ENCODE assay signal across 8 cellular contexts in genomic region chr1:182839209-182840065, GRCh38. TPM values are rescaled to one million over a fixed set of nuclear protein-coding genes. Genes with fewer than 3 reads are reported as not detected.
DNase-seq lines count a peak whose midpoint lies in the region; ATAC-seq and TF ChIP-seq lines count a peak whose summit lies in the region.

Gene DHX9 (plus strand): TSS chr1:182839347. CDS start chr1:182842567, 3,220 bp downstream.

- peaks cover 27% of the 10 kb centered on the region for H3K4me1 ChIP-seq in DOHH2 (ENCODE audit: control insufficient read depth, low read length)
- peaks cover 21% of the 10 kb centered on the region for H3K4me1 ChIP-seq in GM23248 (ENCODE audit: insufficient read depth)
- H3K4me1 ChIP-seq in naive thymus-derived CD4-positive, alpha-beta T cell (ENCODE audit: control insufficient read depth in 2 of 2, insufficient read depth in 2 of 2, low read length in 2 of 2) = peaks cover 22 to 33% of the 10 kb centered on the region in 2 donors

- TF ChIP-seq CTCF in DOHH2 (IDR thresholded peaks at IDR 0.05; ENCODE audit: low read depth, low read length, poor library complexity, severe bottlenecking) = peak; percentile 32

- H3K27me3 Mint-ChIP-seq in activated T-helper 1 cell treated with anti-CD3 and anti-CD28 coated beads, Interleukin-12 subunit alpha, Interleukin-12 subunit beta, Interleukin-2, Interleukin-4 antibody, amounts not matched to agents 30 ng/mL and 10 ng/mL and 1 ng/mL, durations not matched to agents 14 hours and 24 hours and 36 hours (ENCODE audit: insufficient read depth) = peaks cover 3% of the 10 kb centered on the region
- H3K27me3 Mint-ChIP-seq in naive thymus-derived CD4-positive, alpha-beta T cell = peaks cover 0 to 9% (median 0%) of the 10 kb centered on the region in 5 donors
- H3K27me3 Mint-ChIP-seq in stimulated activated naive B cell treated with anti-CD40 and anti-IgM and Interleukin-4, amounts not matched to agents 10 μg/mL and 1 μg/mL and 100 μg/mL, for 72 hours = no peaks in the 10 kb centered on the region

- WGBS in GM23248 (ENCODE audit: low coverage in 1 of 2, low lambda C conversion rate in 2 of 2, missing lambda C conversion rate in 2 of 2), 2 experiments = 1% methylated on average over 52 to 87 of the region's 92 CpGs

- H3K9me3 ChIP-seq in DOHH2 (ENCODE audit: control insufficient read depth, insufficient read depth, low read length) (no peaks in the 10 kb centered on the region), GM23248 (ENCODE audit: low read depth) (no peaks in the 10 kb centered on the region)
- no peaks in the 10 kb centered on the region for H3K9me3 ChIP-seq in naive thymus-derived CD4-positive, alpha-beta T cell (ENCODE audit: control insufficient read depth in 2 of 3, low read length in 3 of 3)

- H3K27ac Mint-ChIP-seq in activated T-helper 1 cell treated with anti-CD3 and anti-CD28 coated beads, Interleukin-12 subunit alpha, Interleukin-12 subunit beta, Interleukin-2, Interleukin-4 antibody, amounts not matched to agents 30 ng/mL and 10 ng/mL and 1 ng/mL, durations not matched to agents 14 hours and 24 hours and 36 hours = peak within 1 kb of the TSS; percentile 98
- H3K27ac Mint-ChIP-seq in naive thymus-derived CD4-positive, alpha-beta T cell = peak within 1 kb of the TSS; percentile 92 to 100 (median 98)
- H3K27ac Mint-ChIP-seq in stimulated activated naive B cell treated with anti-CD40 and anti-IgM and Interleukin-4, amounts not matched to agents 10 μg/mL and 1 μg/mL and 100 μg/mL, for 72 hours = peak within 1 kb of the TSS; percentile 98

- H3K79me2 ChIP-seq in DOHH2 (ENCODE audit: control insufficient read depth, low read length) (peaks cover 53% of the 10 kb centered on the region), GM23248 (ENCODE audit: insufficient read depth) (peaks cover 49% of the 10 kb centered on the region)

- H3K27ac ChIP-seq in DOHH2 (ENCODE audit: low read depth, low read length) (peak within 1 kb of the TSS; percentile 86), GM23248 (peak within 1 kb of the TSS; percentile 90)
- H3K27ac ChIP-seq in naive thymus-derived CD4-positive, alpha-beta T cell (ENCODE audit: low read depth, low read length) = peak within 1 kb of the TSS; percentile 84

- H3F3A ChIP-seq in DOHH2 (ENCODE audit: control insufficient read depth, insufficient read depth) (0 out of 2 replicates have a peak, but pooled peaks cover 4% of the 10 kb centered on the region), GM23248 (ENCODE audit: insufficient read depth) (peaks cover 28% of the 10 kb centered on the region)

- H3K4me3 ChIP-seq in DOHH2 (ENCODE audit: low read length) (peak within 1 kb of the TSS; percentile 82), GM23248 (peak within 1 kb of the TSS; percentile 93)
- peak within 1 kb of the TSS; percentile 99 for H3K4me3 ChIP-seq in naive thymus-derived CD4-positive, alpha-beta T cell (ENCODE audit: low read length)

- POLR2A ChIA-PET in naive thymus-derived CD4-positive, alpha-beta T cell (lab: Charles Lee) = interaction anchor here (0.7 to 2.0 kb wide), 7 partner anchors 9 to 251 kb away, joined by 3 to 9 read pairs (median 3); partner anchors contain the start of genes NPL and RNASEL

- H3K9ac ChIP-seq in GM23248 = peak within 1 kb of the TSS; percentile 87

- H3K4me3 Mint-ChIP-seq in activated T-helper 1 cell treated with anti-CD3 and anti-CD28 coated beads, Interleukin-12 subunit alpha, Interleukin-12 subunit beta, Interleukin-2, Interleukin-4 antibody, amounts not matched to agents 30 ng/mL and 10 ng/mL and 1 ng/mL, durations not matched to agents 14 hours and 24 hours and 36 hours = peak within 1 kb of the TSS; percentile 94
- peak within 1 kb of the TSS; percentile 91 to 100 (median 98) for H3K4me3 Mint-ChIP-seq in naive thymus-derived CD4-positive, alpha-beta T cell
- peak within 1 kb of the TSS; percentile 98 to 99 for H3K4me3 Mint-ChIP-seq in stimulated activated naive B cell treated with anti-CD40 and anti-IgM and Interleukin-4, amounts not matched to agents 10 μg/mL and 1 μg/mL and 100 μg/mL, for 72 hours

- in situ Hi-C loops in GM23248 (cut with MboI) = no loop called here

- H3K36me3 ChIP-seq in DOHH2 (ENCODE audit: control insufficient read depth, low read length) (peaks cover 49% of the 10 kb centered on the region), GM23248 (ENCODE audit: low read depth) (peaks cover 15% of the 10 kb centered on the region)
- H3K36me3 ChIP-seq in naive thymus-derived CD4-positive, alpha-beta T cell (ENCODE audit: control insufficient read depth in 2 of 3, insufficient read depth in 3 of 3, low read length in 3 of 3) = peaks cover 0 to 9% (median 0%) of the 10 kb centered on the region in 3 experiments

- peak within 1 kb of the TSS; percentile 83 for H2AFZ ChIP-seq in GM23248

- peaks cover 36% of the 10 kb centered on the region for H3K36me3 Mint-ChIP-seq in activated T-helper 1 cell treated with anti-CD3 and anti-CD28 coated beads, Interleukin-12 subunit alpha, Interleukin-12 subunit beta, Interleukin-2, Interleukin-4 antibody, amounts not matched to agents 30 ng/mL and 10 ng/mL and 1 ng/mL, durations not matched to agents 14 hours and 24 hours and 36 hours (ENCODE audit: low read depth)
- peaks cover 6 to 27% (median 24%) of the 10 kb centered on the region in 5 donors for H3K36me3 Mint-ChIP-seq in naive thymus-derived CD4-positive, alpha-beta T cell
- H3K36me3 Mint-ChIP-seq in stimulated activated naive B cell treated with anti-CD40 and anti-IgM and Interleukin-4, amounts not matched to agents 10 μg/mL and 1 μg/mL and 100 μg/mL, for 72 hours = peaks cover 17 to 31% of the 10 kb centered on the region in 2 donors

- DNase-seq in GM23248 (peak; percentile 96), Kasumi-1 (lab: John Stamatoyannopoulos, UW) (peak; percentile 81), RKO (ENCODE audit: low spot score) (peak; percentile 90), fibroblast of gingiva (ENCODE audit: low read depth) (peak; percentile 86)
- peak; percentile 94 for DNase-seq in activated T-helper 1 cell treated with anti-CD3 and anti-CD28 coated beads, Interleukin-12 subunit alpha, Interleukin-12 subunit beta, Interleukin-2, Interleukin-4 antibody, amounts not matched to agents 30 ng/mL and 10 ng/mL and 1 ng/mL, durations not matched to agents 14 hours and 24 hours and 36 hours (ENCODE audit: low spot score)
- DNase-seq in naive thymus-derived CD4-positive, alpha-beta T cell = peak; percentile 93 to 100 (median 97)
- DNase-seq in stimulated activated naive B cell treated with anti-CD40 and anti-IgM and Interleukin-4, amounts not matched to agents 10 μg/mL and 1 μg/mL and 100 μg/mL, for 72 hours = peak; percentile 91

- no peaks in the 10 kb centered on the region for H3K9me2 ChIP-seq in DOHH2 (replicated peaks; ENCODE audit: control insufficient read depth, low read length)
- H3K9me2 ChIP-seq in GM23248 (ENCODE audit: insufficient read depth) = no peaks in the 10 kb centered on the region

- CTCF ChIA-PET in naive thymus-derived CD4-positive, alpha-beta T cell (lab: Charles Lee) = interaction anchor here (1.2 kb wide), 1 partner anchor 53 kb away, joined by 3 read pairs; no protein-coding TSS in a partner anchor

- H3K4me1 Mint-ChIP-seq in activated T-helper 1 cell treated with anti-CD3 and anti-CD28 coated beads, Interleukin-12 subunit alpha, Interleukin-12 subunit beta, Interleukin-2, Interleukin-4 antibody, amounts not matched to agents 30 ng/mL and 10 ng/mL and 1 ng/mL, durations not matched to agents 14 hours and 24 hours and 36 hours (ENCODE audit: low read depth) = peaks cover 47% of the 10 kb centered on the region
- H3K4me1 Mint-ChIP-seq in naive thymus-derived CD4-positive, alpha-beta T cell = peaks cover 36 to 61% (median 54%) of the 10 kb centered on the region in 7 donors
- H3K4me1 Mint-ChIP-seq in stimulated activated naive B cell treated with anti-CD40 and anti-IgM and Interleukin-4, amounts not matched to agents 10 μg/mL and 1 μg/mL and 100 μg/mL, for 72 hours = peaks cover 24 to 47% of the 10 kb centered on the region in 2 donors

- H3K9me3 Mint-ChIP-seq in activated T-helper 1 cell treated with anti-CD3 and anti-CD28 coated beads, Interleukin-12 subunit alpha, Interleukin-12 subunit beta, Interleukin-2, Interleukin-4 antibody, amounts not matched to agents 30 ng/mL and 10 ng/mL and 1 ng/mL, durations not matched to agents 14 hours and 24 hours and 36 hours = no peaks in the 10 kb centered on the region
- H3K9me3 Mint-ChIP-seq in naive thymus-derived CD4-positive, alpha-beta T cell = peaks cover 0 to 5% (median 0%) of the 10 kb centered on the region in 11 donors
- H3K9me3 Mint-ChIP-seq in stimulated activated naive B cell treated with anti-CD40 and anti-IgM and Interleukin-4, amounts not matched to agents 10 μg/mL and 1 μg/mL and 100 μg/mL, for 72 hours = no peaks in the 10 kb centered on the region

- ATAC-seq in naive thymus-derived CD4-positive, alpha-beta T cell = peak; percentile 89
- ATAC-seq in stimulated activated naive B cell treated with anti-CD40 and anti-IgM and Interleukin-4, amounts not matched to agents 10 μg/mL and 1 μg/mL and 100 μg/mL, for 72 hours (replicated peaks) = peak; percentile 89

- H3K4me2 ChIP-seq in DOHH2 (ENCODE audit: low read length) (peak within 1 kb of the TSS; percentile 89), GM23248 (ENCODE audit: unreplicated experiment) (peak within 1 kb of the TSS; percentile 97)

- intact Hi-C loops in activated T-helper 1 cell treated with anti-CD3 and anti-CD28 coated beads, Interleukin-12 subunit alpha, Interleukin-12 subunit beta, Interleukin-2, Interleukin-4 antibody, amounts not matched to agents 30 ng/mL and 10 ng/mL and 1 ng/mL, durations not matched to agents 14 hours and 24 hours and 36 hours (cut with micrococcal nuclease) = loop anchor here (1.0 to 10.0 kb wide), 9 partner anchors 10 to 815 kb away; partner anchors contain the start of genes ARPC5 and NPL
- intact Hi-C loops in naive thymus-derived CD4-positive, alpha-beta T cell (cut with micrococcal nuclease) = loop anchor here (1.0 to 10.0 kb wide), 17 partner anchors 38 to 1916 kb away; partner anchors contain the start of genes NPL (in 2 of the 2), ARPC5 (in 1 of the 2), GLUL (in 1 of the 2) and IER5 (in 1 of the 2)

- peaks cover 39% of the 10 kb centered on the region for H4K20me1 ChIP-seq in DOHH2 (ENCODE audit: control insufficient read depth, insufficient read depth, low read depth, low read length)
- H4K20me1 ChIP-seq in GM23248 (ENCODE audit: insufficient read depth) = peaks cover 18% of the 10 kb centered on the region; the same call in 1 of the 2 replicates

- H3K27me3 ChIP-seq in DOHH2 (ENCODE audit: control insufficient read depth, low read length) (no peaks in the 10 kb centered on the region), GM23248 (replicated peaks; ENCODE audit: insufficient read depth) (no peaks in the 10 kb centered on the region)
- no peaks in the 10 kb centered on the region for H3K27me3 ChIP-seq in naive thymus-derived CD4-positive, alpha-beta T cell (ENCODE audit: control insufficient read depth in 2 of 2, insufficient read depth in 2 of 2, low read length in 2 of 2)

RNA-seq across cellular contexts. Expression of gene DHX9, which starts in this region (rescaled TPM):
- 97.9 and 98.0 TPM in 2 replicates for total RNA-seq in GM23248 (2014; rRNA removed; shearing (Covaris generic))
- polyA plus RNA-seq in GM23248 (2016; fragmentation: Nextera tagmentation; extraction: Ambion mirVana) = 67.6 and 70.9 TPM in 2 replicates
- 346 and 355 TPM in 2 replicates for total RNA-seq in activated T-helper 1 cell treated with anti-CD3 and anti-CD28 coated beads, Interleukin-12 subunit alpha, Interleukin-12 subunit beta, Interleukin-2, Interleukin-4 antibody, amounts not matched to agents 30 ng/mL and 10 ng/mL and 1 ng/mL, durations not matched to agents 14 hours and 24 hours and 36 hours
- 100 to 1,000 TPM; 207 to 299 (median 227) TPM for total RNA-seq in naive thymus-derived CD4-positive, alpha-beta T cell
- polyA plus RNA-seq in naive thymus-derived CD4-positive, alpha-beta T cell = 100 to 1,000 TPM in 1 of 2 donors, 10 to 100 TPM in 1; 96.9 to 154 TPM

Comparison
In these comparisons a context has a peak if more than half of its experiments do, and no peak if none do; other contexts are left out.
1. Peak in every context shown above with its lines: DNase-seq, ATAC-seq, H3K4me3 ChIP-seq and H3K27ac ChIP-seq.